28 cellular contexts compared by ENCODE assay signal in the genomic region with DNA sequence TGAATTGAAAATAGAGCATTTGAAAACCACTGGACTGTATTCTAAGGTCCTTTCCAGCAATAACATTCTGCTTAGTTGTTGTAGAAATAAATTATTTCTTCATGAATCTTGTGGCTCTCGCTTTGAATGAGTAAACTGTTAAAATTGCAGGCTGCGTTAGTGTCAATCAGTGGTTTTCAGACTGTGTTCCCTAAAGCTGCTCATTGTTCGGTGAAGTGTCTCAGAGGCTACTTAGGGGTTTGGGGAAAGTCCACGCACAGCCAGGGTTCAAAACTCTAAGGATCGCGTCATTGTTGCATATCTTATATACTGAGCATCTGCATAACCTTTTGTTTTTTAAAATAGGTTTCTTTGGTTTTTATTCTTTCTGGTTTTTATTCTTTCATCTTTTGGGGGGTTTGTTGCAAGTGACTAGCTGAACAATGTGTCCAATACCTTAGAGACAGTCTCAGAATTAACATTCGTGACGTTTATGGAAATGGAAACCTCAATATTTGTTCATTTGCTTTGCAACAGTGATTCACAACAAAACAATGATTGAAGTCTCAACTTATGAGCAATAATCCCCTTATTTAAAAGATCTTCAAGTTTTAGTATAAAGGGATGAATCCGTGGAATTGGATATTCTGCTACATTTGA.
DNase-seq lines count a peak whose midpoint lies in the region; ATAC-seq and TF ChIP-seq lines count a peak whose summit lies in the region.
"Had no signal": no experiment of that assay in that cellular context is flagged by ENCODE, and none has a peak within 500 bp of the region (broad histone marks: within the 10 kb centered on the region; RNA-seq: fewer than 3 reads in every experiment).

No MANE protein-coding gene starts in this region.

- H3K4me3 ChIP-seq in astrocyte of the spinal cord (ENCODE audit: low read depth, low read length) = no peak overlapping the region
- H3K4me3 ChIP-seq: A549, BLaER1, esophagus squamous epithelium, GM23338, lung, mucosa of descending colon, vagina had no signal

- DNase-seq in AG20443 (ENCODE audit: low spot score) = peak; percentile 25
- peak; percentile 32 for DNase-seq in astrocyte of the spinal cord (ENCODE audit: low read depth, low spot score)
- peak; percentile 17 for DNase-seq in non-pigmented ciliary epithelial cell (ENCODE audit: low read depth)
- DNase-seq in NCI-H82 (lab: John Stamatoyannopoulos, UW) = no peak
- no peak for DNase-seq in type B pancreatic cell (ENCODE audit: extremely low spot score, unreplicated experiment)
- no peak for DNase-seq in OCI-M1 (lab: John Stamatoyannopoulos, UW)
- DNase-seq: COR-L47; DMS79; effector memory CD8-positive, alpha-beta T cell; esophagus squamous epithelium; glutamatergic neuron; KBM-7; mucosa of descending colon; NCI-H1436 treated with DMSO at 0.1 percent for 48 hours; NCI-H2107; SIG-M5; substantia nigra; SW 1271; T1000 had no signal

- H3K9me3 Mint-ChIP-seq in type B pancreatic cell = no peaks in the 10 kb centered on the region
- H3K9me3 Mint-ChIP-seq: activated T-helper 2 cell treated with anti-CD3 and anti-CD28 coated beads, Interferon-gamma antibody, Interleukin-2, Interleukin-4, amounts not matched to agents 10 μg/mL and 5 μg/mL and 100 μg/mL, durations not matched to agents 14 hours and 24 hours and 36 hours; effector memory CD8-positive, alpha-beta T cell; GM23338 had no signal

- H3K27me3 Mint-ChIP-seq in type B pancreatic cell = no peaks in the 10 kb centered on the region
- H3K27me3 Mint-ChIP-seq: activated naive CD8-positive, alpha-beta T cell; effector memory CD8-positive, alpha-beta T cell had no signal

- ATAC-seq in GM18868 (IDR thresholded peaks at IDR 0.05; ENCODE audit: unreplicated experiment) = peak; percentile 63
- no peak for ATAC-seq in GM18907 (IDR thresholded peaks at IDR 0.05; ENCODE audit: unreplicated experiment)
- ATAC-seq: A549; effector memory CD8-positive, alpha-beta T cell; GM23338; mucosa of descending colon had no signal

- in situ Hi-C loops in astrocyte of the spinal cord (cut with HindIII; ENCODE audit: low sequenced_read_pairs) = no loop called here

- H3K4me3 Mint-ChIP-seq in type B pancreatic cell = no peak overlapping the region
- H3K4me3 Mint-ChIP-seq: activated naive CD8-positive, alpha-beta T cell; effector memory CD8-positive, alpha-beta T cell; GM23338 had no signal

- H3K27ac Mint-ChIP-seq in type B pancreatic cell = no peak overlapping the region
- H3K27ac Mint-ChIP-seq: activated naive CD8-positive, alpha-beta T cell; activated T-helper 2 cell treated with anti-CD3 and anti-CD28 coated beads, Interferon-gamma antibody, Interleukin-2, Interleukin-4, amounts not matched to agents 10 μg/mL and 5 μg/mL and 100 μg/mL, durations not matched to agents 14 hours and 24 hours and 36 hours; effector memory CD8-positive, alpha-beta T cell; GM23338 had no signal

- TF ChIP-seq CTCF in astrocyte of the spinal cord (IDR thresholded peaks at IDR 0.05; ENCODE audit: low read depth, low read length) (no peak), type B pancreatic cell (conservative IDR thresholded peaks at IDR 0.05) (no peak)

- no peaks in the 10 kb centered on the region for H3K4me1 Mint-ChIP-seq in type B pancreatic cell (ENCODE audit: unreplicated experiment)
- H3K4me1 Mint-ChIP-seq: GM23338 had no signal

- peaks cover 1% of the 10 kb centered on the region for H3K36me3 Mint-ChIP-seq in type B pancreatic cell

Comparison
In these comparisons a context has a peak if more than half of its experiments do, and no peak if none do; other contexts are left out.
1. DNase-seq: peak in AG20443 (single experiment), astrocyte of the spinal cord (single experiment) and non-pigmented ciliary epithelial cell (single experiment); none in NCI-H82 (single experiment), type B pancreatic cell (single experiment) and OCI-M1 (single experiment).